ENCODE assay signal across 10 cellular contexts in genomic region chrX:46953597-46953996, GRCh38. TPM values are rescaled to one million over a fixed set of nuclear protein-coding genes. Genes with fewer than 3 reads are reported as not detected.
DNase-seq lines count a peak whose midpoint lies in the region; ATAC-seq, FAIRE-seq and TF ChIP-seq lines count a peak whose summit lies in the region.
"Had no signal": no experiment of that assay in that cellular context is flagged by ENCODE, and none has a peak within 500 bp of the region (broad histone marks: within the 10 kb centered on the region; RNA-seq: fewer than 3 reads in every experiment).

No MANE protein-coding gene starts in this region.

- no peak for TF ChIP-seq EP300 in tibial nerve (IDR thresholded peaks at IDR 0.05)

- no peak for FAIRE-seq in urothelium cell line (lab: Jason Lieb, UNC)

- TF ChIP-seq CTCF in GM12865 (IDR thresholded peaks at IDR 0.05; ENCODE audit: insufficient read depth, low read depth, low read length, missing control alignments) (no peak), tibial nerve (IDR thresholded peaks at IDR 0.05) (no peak)

- DNase-seq in GM12865 (ENCODE audit: low read depth) = peak; percentile 42
- DNase-seq in SK-N-MC (ENCODE audit: low read depth, low spot score) = no peak
- peak; percentile 37 for DNase-seq in medulla oblongata (ENCODE audit: extremely low spot score)
- DNase-seq in tibial nerve (ENCODE audit: low spot score in 2 of 2) = no peak
- DNase-seq in NCI-H226 = no peak
- DNase-seq in urothelium cell line (ENCODE audit: low spot score) = no peak
- no peak for DNase-seq in HuH-7 (ENCODE audit: low spot score)
- DNase-seq: activated CD8-positive, alpha-beta memory T cell treated with anti-CD3 and anti-CD28 coated beads, Interleukin-2, amount 50 U/mL, for 48 hours; stimulated activated CD4-positive, alpha-beta T cell treated with anti-CD3 and anti-CD28 coated beads, Interleukin-1b, Interleukin-23, amount 100 ng/mL, for 48 hours had no signal

- H3K27me3 ChIP-seq in tibial nerve = peaks cover 0 to 5% of the 10 kb centered on the region in 2 donors

- TF ChIP-seq POLR2A in tibial nerve (IDR thresholded peaks at IDR 0.05) = no peak

- peak overlapping the region; percentile 60 for H3K9ac ChIP-seq in SK-N-MC (ENCODE audit: insufficient read length)

- H3K4me3 ChIP-seq in GM12865 (ENCODE audit: low read depth, low read length) = peak overlapping the region; percentile 26; the same call in 1 of the 2 replicates
- peak overlapping the region; percentile 45; the same call in 1 of the 2 replicates for H3K4me3 ChIP-seq in SK-N-MC
- no peak overlapping the region for H3K4me3 ChIP-seq in tibial nerve

- H3K36me3 ChIP-seq in SK-N-MC (ENCODE audit: insufficient read depth, low read length) (no peaks in the 10 kb centered on the region), tibial nerve (no peaks in the 10 kb centered on the region)

- WGBS in tibial nerve, 2 donors = 3 to 13% methylated on average over 2 of the region's 2 CpGs

- no peaks in the 10 kb centered on the region for H3K4me1 ChIP-seq in tibial nerve

- H3K9me3 ChIP-seq in SK-N-MC (ENCODE audit: low read depth, low read length) = no peaks in the 10 kb centered on the region
- H3K9me3 ChIP-seq in tibial nerve = no peaks in the 10 kb centered on the region

- ATAC-seq in HG02763 (IDR thresholded peaks at IDR 0.05; ENCODE audit: unreplicated experiment) = peak; percentile 26

- H3K27ac ChIP-seq in SK-N-MC = peak overlapping the region; percentile 76
- H3K27ac ChIP-seq in tibial nerve = no peak overlapping the region

RNA-seq across cellular contexts. Expression of gene JADE3, which starts 41.4 kb away (rescaled TPM):
- 1 to 10 TPM; 3.9 to 5.4 (median 4.5) TPM for total RNA-seq in tibial nerve

Comparison
In these comparisons a context has a peak if more than half of its experiments do, and no peak if none do; other contexts are left out.
1. DNase-seq: peak in GM12865 (single experiment) and medulla oblongata (single experiment); none in SK-N-MC (single experiment), tibial nerve (0 of 2), NCI-H226 (single experiment), urothelium cell line (single experiment) and HuH-7 (single experiment).
2. H3K4me3 ChIP-seq: peak in GM12865 (single experiment) and SK-N-MC (single experiment); none in tibial nerve (0 of 4).